In genomic region chr7:73668103-73668937, GRCh38 we compare ENCODE assay signal across 1 cellular context.
TF ChIP-seq lines count a peak whose summit lies in the region.

No MANE protein-coding gene starts in this region.

TF ChIP-seq in SK-N-SH, 30 proteins besides CTCF, POLR2A, EP300 and RAD21 (continued from another document):
- TF ChIP-seq TCF12 (IDR thresholded peaks at IDR 0.05): no peak
- no peak for TF ChIP-seq EZH2phosphoT487 (IDR thresholded peaks at IDR 0.05; ENCODE audit: borderline replicate concordance, low read depth)
- TF ChIP-seq NRF1 (IDR thresholded peaks at IDR 0.05; ENCODE audit: low read depth, low read length): no peak
